ENCODE assay signal across 12 cellular contexts in the genomic region with DNA sequence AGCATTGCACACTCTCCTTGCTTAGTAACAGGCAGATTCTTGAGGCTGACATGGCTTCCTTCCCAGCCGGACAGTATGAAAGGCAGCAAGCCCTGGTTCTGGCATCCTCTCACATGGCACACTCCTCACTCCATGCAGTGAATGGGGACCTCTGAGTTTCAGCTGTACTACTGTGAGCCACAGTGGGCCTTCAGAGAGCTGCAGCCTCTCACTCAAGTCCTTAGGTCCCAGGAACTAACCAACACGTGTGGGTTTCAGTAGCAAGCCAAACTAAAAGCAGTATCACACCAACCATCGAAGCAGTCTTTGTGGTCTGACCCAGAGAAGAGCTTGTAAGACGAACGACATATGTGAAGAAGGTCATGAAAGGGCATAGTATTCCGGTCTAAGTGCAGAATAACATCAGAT.
DNase-seq lines count a peak whose midpoint lies in the region; ATAC-seq, FAIRE-seq and TF ChIP-seq lines count a peak whose summit lies in the region.
"Had no signal": no experiment of that assay in that cellular context is flagged by ENCODE, and none has a peak within 500 bp of the region (broad histone marks: within the 10 kb centered on the region; RNA-seq: fewer than 3 reads in every experiment).

No MANE protein-coding gene starts in this region.

- FAIRE-seq in HTR-8/SVneo (lab: Jason Lieb, UNC): no peak

- H3K27ac ChIP-seq in breast epithelium: no peak overlapping the region
- H3K27ac ChIP-seq: upper lobe of right lung had no signal

- H3K4me1 ChIP-seq in breast epithelium: no peaks in the 10 kb centered on the region
- H3K4me1 ChIP-seq: upper lobe of right lung had no signal

- intact Hi-C loops in breast epithelium (cut with DNase I; ENCODE audit: low total_unique reads): no loop called here

- DNase-seq in AG08395 (ENCODE audit: low spot score) (peak; percentile 50), astrocyte of the hippocampus (ENCODE audit: low read depth, low spot score) (peak; percentile 77), GM19238 (ENCODE audit: insufficient read length, low spot score) (no peak), RKO (ENCODE audit: low spot score) (no peak), breast epithelium (ENCODE audit: low spot score in 2 of 2) (no peak), HTR-8/SVneo (ENCODE audit: insufficient read length, low spot score) (no peak)
- DNase-seq: left colon, NCI-H1694, nucleus accumbens, upper lobe of right lung had no signal

- no peak for TF ChIP-seq CTCF in breast epithelium (IDR thresholded peaks at IDR 0.05)

- no peaks in the 10 kb centered on the region for H3K36me3 ChIP-seq in breast epithelium

- H3K4me3 ChIP-seq in breast epithelium: no peak overlapping the region
- H3K4me3 ChIP-seq: upper lobe of right lung had no signal

- no peaks in the 10 kb centered on the region for H3K27me3 ChIP-seq in breast epithelium
- H3K27me3 ChIP-seq: upper lobe of right lung had no signal

- peak; percentile 81 for ATAC-seq in GM19023 (IDR thresholded peaks at IDR 0.05; ENCODE audit: unreplicated experiment)
- peak; percentile 88 for ATAC-seq in HG02870 (IDR thresholded peaks at IDR 0.05; ENCODE audit: unreplicated experiment)
- ATAC-seq: left colon, upper lobe of right lung had no signal

- H3K9me3 ChIP-seq in breast epithelium: no peaks in the 10 kb centered on the region
- H3K9me3 ChIP-seq: upper lobe of right lung had no signal

- no peak for TF ChIP-seq POLR2A in breast epithelium (IDR thresholded peaks at IDR 0.05)

Comparison
In these comparisons a context has a peak if more than half of its experiments do, and no peak if none do; other contexts are left out.
1. DNase-seq: peak in AG08395 (single experiment) and astrocyte of the hippocampus (single experiment); none in GM19238 (single experiment), RKO (single experiment), breast epithelium (0 of 2) and HTR-8/SVneo (single experiment).